29 cellular contexts compared by ENCODE assay signal in genomic region chr13:79503069-79503468, GRCh38. TPM values are rescaled to one million over a fixed set of nuclear protein-coding genes. Genes with fewer than 3 reads are reported as not detected.
DNase-seq lines count a peak whose midpoint lies in the region; ATAC-seq and TF ChIP-seq lines count a peak whose summit lies in the region.
"Had no signal": no experiment of that assay in that cellular context is flagged by ENCODE, and none has a peak within 500 bp of the region (broad histone marks: within the 10 kb centered on the region; RNA-seq: fewer than 3 reads in every experiment).

No MANE protein-coding gene starts in this region.

- no peaks in the 10 kb centered on the region for H3F3A ChIP-seq in GM23338 (replicated peaks; ENCODE audit: low read depth)

- peaks cover 84% of the 10 kb centered on the region for H3K79me2 ChIP-seq in GM23338 (replicated peaks; ENCODE audit: insufficient read depth)

- no peak overlapping the region for H2AFZ ChIP-seq in GM23338

- H4K20me1 ChIP-seq in GM23338 (replicated peaks; ENCODE audit: insufficient read depth), result no peaks in the 10 kb centered on the region; the same call in 1 of the 2 replicates
- H4K20me1 ChIP-seq: BLaER1 had no signal

- intact Hi-C loops in activated naive CD4-positive, alpha-beta T cell treated with anti-CD3 and anti-CD28 coated beads for 36 hours (cut with micrococcal nuclease), result no loop called here

- no peak overlapping the region for H3K4me3 Mint-ChIP-seq in activated naive CD4-positive, alpha-beta T cell treated with anti-CD3 and anti-CD28 coated beads for 36 hours
- H3K4me3 Mint-ChIP-seq in GM23338, result no peak overlapping the region
- peak overlapping the region; percentile 18 for H3K4me3 Mint-ChIP-seq in activated naive CD8-positive, alpha-beta T cell treated with anti-CD3 and anti-CD28 coated beads, Interleukin-2, amount 50 U/mL, for 24 hours
- no peak overlapping the region for H3K4me3 Mint-ChIP-seq in stimulated activated memory B cell treated with anti-CD40 and anti-IgM and Interleukin-4, amounts not matched to agents 10 μg/mL and 1 μg/mL and 100 μg/mL, for 72 hours

- no peak overlapping the region for H3K4me3 ChIP-seq in GM23338
- H3K4me3 ChIP-seq: BLaER1, pancreas, SK-N-MC, spleen, thyroid gland had no signal

- no peaks in the 10 kb centered on the region for H3K36me3 ChIP-seq in GM23338 (ENCODE audit: insufficient read depth)
- H3K36me3 ChIP-seq: BLaER1, pancreas, spleen, thyroid gland had no signal

- H3K4me1 Mint-ChIP-seq in activated naive CD4-positive, alpha-beta T cell treated with anti-CD3 and anti-CD28 coated beads for 36 hours (ENCODE audit: low read depth), result peaks cover 76% of the 10 kb centered on the region
- peaks cover 9% of the 10 kb centered on the region; the same call in 1 of the 3 replicates for H3K4me1 Mint-ChIP-seq in GM23338
- peaks cover 82% of the 10 kb centered on the region for H3K4me1 Mint-ChIP-seq in activated naive CD8-positive, alpha-beta T cell treated with anti-CD3 and anti-CD28 coated beads, Interleukin-2, amount 50 U/mL, for 24 hours
- H3K4me1 Mint-ChIP-seq in stimulated activated memory B cell treated with anti-CD40 and anti-IgM and Interleukin-4, amounts not matched to agents 10 μg/mL and 1 μg/mL and 100 μg/mL, for 72 hours, result peaks cover 7% of the 10 kb centered on the region

- H3K27me3 Mint-ChIP-seq in activated naive CD4-positive, alpha-beta T cell treated with anti-CD3 and anti-CD28 coated beads for 36 hours (ENCODE audit: low read depth), result no peaks in the 10 kb centered on the region
- no peaks in the 10 kb centered on the region for H3K27me3 Mint-ChIP-seq in GM23338 (ENCODE audit: insufficient read depth, low read depth, poor library complexity)
- H3K27me3 Mint-ChIP-seq in activated naive CD8-positive, alpha-beta T cell treated with anti-CD3 and anti-CD28 coated beads, Interleukin-2, amount 50 U/mL, for 24 hours, result no peaks in the 10 kb centered on the region
- H3K27me3 Mint-ChIP-seq in stimulated activated memory B cell treated with anti-CD40 and anti-IgM and Interleukin-4, amounts not matched to agents 10 μg/mL and 1 μg/mL and 100 μg/mL, for 72 hours, result peaks cover 32% of the 10 kb centered on the region

- peak in 1 of 2 experiments; percentile 31; a peak in 2 of 4 replicates for TF ChIP-seq CTCF in GM23338 (conservative IDR thresholded peaks at IDR 0.05; ENCODE audit: low read depth in 2 of 2)

- no peaks in the 10 kb centered on the region for H3K9me2 ChIP-seq in GM23338 (ENCODE audit: insufficient read depth)

- H3K9me3 Mint-ChIP-seq in activated naive CD4-positive, alpha-beta T cell treated with anti-CD3 and anti-CD28 coated beads for 36 hours, result peaks cover 2% of the 10 kb centered on the region
- no peaks in the 10 kb centered on the region for H3K9me3 Mint-ChIP-seq in GM23338
- H3K9me3 Mint-ChIP-seq in activated naive CD8-positive, alpha-beta T cell treated with anti-CD3 and anti-CD28 coated beads, Interleukin-2, amount 50 U/mL, for 24 hours, result peaks cover 10% of the 10 kb centered on the region
- H3K9me3 Mint-ChIP-seq in stimulated activated memory B cell treated with anti-CD40 and anti-IgM and Interleukin-4, amounts not matched to agents 10 μg/mL and 1 μg/mL and 100 μg/mL, for 72 hours, result no peaks in the 10 kb centered on the region
- H3K9me3 Mint-ChIP-seq: activated naive CD4-positive, alpha-beta T cell treated with anti-CD3 and anti-CD28 coated beads, Interleukin-2, amount 50 U/mL, for 72 hours had no signal

- no peak overlapping the region for H3K27ac ChIP-seq in GM23338 (ENCODE audit: low read depth)
- H3K27ac ChIP-seq: BLaER1, pancreas, SK-N-MC, spleen, thyroid gland, VCaP had no signal

- no peaks in the 10 kb centered on the region for H3K4me1 ChIP-seq in GM23338 (ENCODE audit: insufficient read depth)
- H3K4me1 ChIP-seq: Caco-2, spleen, thyroid gland had no signal

- DNase-seq in activated naive CD4-positive, alpha-beta T cell treated with anti-CD3 and anti-CD28 coated beads for 36 hours, result no peak
- no peak for DNase-seq in activated naive CD4-positive, alpha-beta T cell treated with Interleukin-2 at 50 U/mL for 16 hours
- DNase-seq in GM23338 (ENCODE audit: low spot score) (peak; percentile 6), left lobe of liver (ENCODE audit: low spot score) (no peak), NCI-H128 (lab: John Stamatoyannopoulos, UW; ENCODE audit: unreplicated experiment) (no peak), DMS53 (lab: John Stamatoyannopoulos, UW) (no peak)
- DNase-seq in activated naive CD8-positive, alpha-beta T cell treated with anti-CD3 and anti-CD28 coated beads, Interleukin-2, amount 50 U/mL, for 24 hours, result no peak
- DNase-seq: activated CD4-positive, alpha-beta T cell treated with anti-CD3 and anti-CD28 coated beads, Interleukin-2, amount 50 U/mL, for 48 hours; activated T-cell treated with anti-CD3 and anti-CD28 coated beads for 4 hours; Caco-2; DMS79 treated with DMSO at 0.1 percent for 48 hours; effector CD4-positive, alpha-beta T cell; erythroblast; foreskin melanocyte; Karpas-422; NCI-H187; NCI-H2171 treated with DMSO at 0.1 percent for 48 hours; NCI-H526 treated with DMSO at 0.1 percent for 48 hours; pancreas; spleen; stimulated activated CD4-positive, alpha-beta T cell treated with anti-CD3 and anti-CD28 coated beads, Interleukin-2, amount 100 ng/mL, for 48 hours; stimulated activated naive CD4-positive, alpha-beta T cell; thyroid gland had no signal

- H3K36me3 Mint-ChIP-seq in activated naive CD4-positive, alpha-beta T cell treated with anti-CD3 and anti-CD28 coated beads for 36 hours (ENCODE audit: low read depth), result peaks cover 9% of the 10 kb centered on the region
- H3K36me3 Mint-ChIP-seq in GM23338 (ENCODE audit: low read depth), result no peaks in the 10 kb centered on the region; the same call in 2 of the 3 replicates
- H3K36me3 Mint-ChIP-seq in activated naive CD8-positive, alpha-beta T cell treated with anti-CD3 and anti-CD28 coated beads, Interleukin-2, amount 50 U/mL, for 24 hours (ENCODE audit: low read depth), result peaks cover 17% of the 10 kb centered on the region
- no peaks in the 10 kb centered on the region for H3K36me3 Mint-ChIP-seq in stimulated activated memory B cell treated with anti-CD40 and anti-IgM and Interleukin-4, amounts not matched to agents 10 μg/mL and 1 μg/mL and 100 μg/mL, for 72 hours

- H3K27ac Mint-ChIP-seq in activated naive CD4-positive, alpha-beta T cell treated with anti-CD3 and anti-CD28 coated beads for 36 hours, result peak overlapping the region; percentile 81
- no peak overlapping the region for H3K27ac Mint-ChIP-seq in GM23338
- peak overlapping the region; percentile 89 for H3K27ac Mint-ChIP-seq in activated naive CD8-positive, alpha-beta T cell treated with anti-CD3 and anti-CD28 coated beads, Interleukin-2, amount 50 U/mL, for 24 hours
- no peak overlapping the region for H3K27ac Mint-ChIP-seq in stimulated activated memory B cell treated with anti-CD40 and anti-IgM and Interleukin-4, amounts not matched to agents 10 μg/mL and 1 μg/mL and 100 μg/mL, for 72 hours

- CTCF ChIA-PET in activated naive CD4-positive, alpha-beta T cell treated with anti-CD3 and anti-CD28 coated beads for 36 hours (lab: Charles Lee), result interaction anchor here (0.5 to 3.8 kb wide), 7 partner anchors 9 to 79 kb away, joined by 3 to 25 read pairs (median 7); partner anchors contain the start of gene NDFIP2

- ATAC-seq in GM23338 (no peak), left lobe of liver (peak; percentile 58)
- ATAC-seq in activated naive CD8-positive, alpha-beta T cell treated with anti-CD3 and anti-CD28 coated beads, Interleukin-2, amount 50 U/mL, for 24 hours, result no peak
- no peak for ATAC-seq in stimulated activated memory B cell treated with anti-CD40 and anti-IgM and Interleukin-4, amounts not matched to agents 10 μg/mL and 1 μg/mL and 100 μg/mL, for 72 hours
- ATAC-seq: HCT116 had no signal

- no peaks in the 10 kb centered on the region for H3K27me3 ChIP-seq in GM23338 (ENCODE audit: insufficient read depth)
- H3K27me3 ChIP-seq: BLaER1, pancreas, spleen, thyroid gland had no signal

- H3K4me2 ChIP-seq in GM23338, result no peak overlapping the region
- H3K4me2 ChIP-seq: BLaER1 had no signal

TF ChIP-seq in GM23338, 12 proteins besides CTCF, POLR2A, EP300 and RAD21 (continues in another document):
- TF ChIP-seq POLR2AphosphoS5 (IDR thresholded peaks at IDR 0.05; ENCODE audit: low read depth), result no peak
- TF ChIP-seq NANOG (IDR thresholded peaks at IDR 0.05; ENCODE audit: borderline replicate concordance), result no peak
- no peak for TF ChIP-seq ZNF114 (CRISPR knock-in tag; IDR thresholded peaks at IDR 0.05)
- no peak for TF ChIP-seq JUNB (IDR thresholded peaks at IDR 0.05; ENCODE audit: unreplicated experiment)

RNA-seq across cellular contexts. Expression of gene NDFIP2, which starts 22.1 kb away (rescaled TPM):
- total RNA-seq in activated naive CD4-positive, alpha-beta T cell treated with anti-CD3 and anti-CD28 coated beads for 36 hours, result 10 to 100 TPM; 89.5 to 90.8 TPM
- total RNA-seq in GM23338 (2014; rRNA removed; shearing (Covaris generic)), result 28.7 and 32.8 TPM in 2 replicates
- 25.2 and 28.3 TPM in 2 replicates for polyA plus RNA-seq in GM23338 (2016; fragmentation: Nextera tagmentation; extraction: Ambion mirVana)
- total RNA-seq in left lobe of liver, result 27.8 TPM

Comparison
In these comparisons a context has a peak if more than half of its experiments do, and no peak if none do; other contexts are left out.
1. H3K27ac Mint-ChIP-seq: peak in activated naive CD4-positive, alpha-beta T cell treated with anti-CD3 and anti-CD28 coated beads for 36 hours (single experiment) and activated naive CD8-positive, alpha-beta T cell treated with anti-CD3 and anti-CD28 coated beads, Interleukin-2, amount 50 U/mL, for 24 hours (single experiment); none in GM23338 (single experiment) and stimulated activated memory B cell treated with anti-CD40 and anti-IgM and Interleukin-4, amounts not matched to agents 10 μg/mL and 1 μg/mL and 100 μg/mL, for 72 hours (single experiment).